Comparison of ENCODE assay signal across 19 cellular contexts in genomic region chr14:74444866-74445265, GRCh38. TPM values are rescaled to one million over a fixed set of nuclear protein-coding genes. Genes with fewer than 3 reads are reported as not detected.
"Had no signal": no experiment of that assay in that cellular context is flagged by ENCODE, and none has a peak within 500 bp of the region (broad histone marks: within the 10 kb centered on the region; RNA-seq: fewer than 3 reads in every experiment).

No MANE protein-coding gene starts in this region.

- H3K4me1 ChIP-seq: body of pancreas, heart right ventricle, pancreas had no signal

- H3K4me3 ChIP-seq: body of pancreas, heart right ventricle, mucosa of descending colon, pancreas had no signal

- H3K36me3 ChIP-seq: heart right ventricle, pancreas had no signal

- FAIRE-seq: frontal cortex, islet of Langerhans, pancreas had no signal

- DNase-seq: activated CD4-positive, alpha-beta T cell treated with anti-CD3 and anti-CD28 coated beads, Interleukin-2, amount 50 U/mL, for 48 hours; activated gamma-delta T cell treated with Interleukin-2 at 50 U/mL for 16 hours; activated T-cell treated with anti-CD3 and anti-CD28 coated beads, Interleukin-2, amount 50 U/mL, for 72 hours; amygdala; body of pancreas; cortex of kidney; effector memory CD4-positive, alpha-beta T cell; heart right ventricle; mammary epithelial cell; mucosa of descending colon; naive thymus-derived CD8-positive, alpha-beta T cell; pancreas; stimulated activated CD4-positive, alpha-beta T cell treated with anti-CD3 and anti-CD28 coated beads, Interleukin-1b, Interleukin-23, amount 100 ng/mL, for 48 hours; stimulated activated naive CD8-positive, alpha-beta T cell treated with anti-CD3 and anti-CD28 coated beads, Interleukin-15, amount 100 ng/mL, for 72 hours had no signal

- H3K9me3 ChIP-seq: body of pancreas, heart right ventricle, mucosa of descending colon, pancreas had no signal

- ATAC-seq: activated T-cell treated with anti-CD3 and anti-CD28 coated beads, Interleukin-2, amount 50 U/mL, for 72 hours; body of pancreas; heart right ventricle; left lobe of liver; mucosa of descending colon; naive thymus-derived CD8-positive, alpha-beta T cell; pancreas; stimulated activated naive CD8-positive, alpha-beta T cell treated with anti-CD3 and anti-CD28 coated beads, Interleukin-15, amount 100 ng/mL, for 72 hours had no signal

- H3K27me3 ChIP-seq: body of pancreas, heart right ventricle had no signal

- H3K27ac ChIP-seq: body of pancreas, epithelial cell of prostate, heart right ventricle, pancreas had no signal

RNA-seq across cellular contexts. Expression of gene SYNDIG1L, which starts 18.9 kb away (rescaled TPM):
- total RNA-seq: activated T-cell treated with anti-CD3 and anti-CD28 coated beads, Interleukin-2, amount 50 U/mL, for 72 hours; fibroblast of lung; left lobe of liver; mammary epithelial cell had no signal
- polyA plus RNA-seq: fibroblast of lung, mammary epithelial cell had no signal
